In genomic region chr16:3999890-4000325, GRCh38 we compare ENCODE assay signal across 10 cellular contexts.
DNase-seq lines count a peak whose midpoint lies in the region; ATAC-seq and TF ChIP-seq lines count a peak whose summit lies in the region.
"Had no signal": no experiment of that assay in that cellular context is flagged by ENCODE, and none has a peak within 500 bp of the region (broad histone marks: within the 10 kb centered on the region; RNA-seq: fewer than 3 reads in every experiment).

No MANE protein-coding gene starts in this region.

- DNase-seq in HEK293T (ENCODE audit: extremely low spot score) (no peak), fibroblast of pulmonary artery (ENCODE audit: low read depth) (peak; percentile 67), sciatic nerve (ENCODE audit: low spot score) (no peak), ACHN (no peak), AG20443 (ENCODE audit: low spot score) (no peak), SKM-1 (lab: John Stamatoyannopoulos, UW; ENCODE audit: unreplicated experiment) (no peak)
- DNase-seq: DMS79, NCI-H1436 treated with DMSO at 0.1 percent for 48 hours had no signal

- no peak overlapping the region for H3K4me3 ChIP-seq in fibroblast of pulmonary artery (replicated peaks; ENCODE audit: low read depth, low read length)

- CTCF ChIA-PET in HEK293T (lab: Yijun Ruan, JAX) = no interaction called here

- H3K27ac Mint-ChIP-seq in T-helper 1 cell treated with Interleukin-12 subunit alpha and Interleukin-12 subunit beta and Interleukin-4 antibody, amounts not matched to agents 30 μg/mL and 1 μg/mL, for 36 hours = no peak overlapping the region
- H3K27ac Mint-ChIP-seq: dendritic cell treated with granulocyte-macrophage colony-stimulating factor and Interleukin-4, amounts not matched to agents 40 ng/mL and 50 ng/mL, for 4 days had no signal

- ATAC-seq in sciatic nerve = peak; percentile 43

- POLR2A ChIA-PET in HEK293T (lab: Yijun Ruan, JAX) = no interaction called here

- H3K9me3 Mint-ChIP-seq in T-helper 1 cell treated with Interleukin-12 subunit alpha and Interleukin-12 subunit beta and Interleukin-4 antibody, amounts not matched to agents 30 μg/mL and 1 μg/mL, for 36 hours = no peaks in the 10 kb centered on the region
- H3K9me3 Mint-ChIP-seq: dendritic cell treated with granulocyte-macrophage colony-stimulating factor and Interleukin-4, amounts not matched to agents 40 ng/mL and 50 ng/mL, for 4 days had no signal

- intact Hi-C loops in sciatic nerve (cut with DNase I) = no loop called here

- TF ChIP-seq CTCF in fibroblast of pulmonary artery (IDR thresholded peaks at IDR 0.05; ENCODE audit: low read length, missing control alignments) = no peak

- H3K4me3 Mint-ChIP-seq in T-helper 1 cell treated with Interleukin-12 subunit alpha and Interleukin-12 subunit beta and Interleukin-4 antibody, amounts not matched to agents 30 μg/mL and 1 μg/mL, for 36 hours = peak overlapping the region; percentile 2
- H3K4me3 Mint-ChIP-seq: dendritic cell treated with granulocyte-macrophage colony-stimulating factor and Interleukin-4, amounts not matched to agents 40 ng/mL and 50 ng/mL, for 4 days had no signal

- in situ Hi-C loops in ACHN (cut with HindIII; ENCODE audit: low pct_ligation_motif_present, low pct_unique_long_range_greater_than_20kb, low sequenced_read_pairs) = no loop called here

- H3K4me1 Mint-ChIP-seq in T-helper 1 cell treated with Interleukin-12 subunit alpha and Interleukin-12 subunit beta and Interleukin-4 antibody, amounts not matched to agents 30 μg/mL and 1 μg/mL, for 36 hours (ENCODE audit: low read depth) = peaks cover 17% of the 10 kb centered on the region

- H3K36me3 Mint-ChIP-seq in T-helper 1 cell treated with Interleukin-12 subunit alpha and Interleukin-12 subunit beta and Interleukin-4 antibody, amounts not matched to agents 30 μg/mL and 1 μg/mL, for 36 hours (ENCODE audit: low read depth) = no peaks in the 10 kb centered on the region

- H3K27me3 Mint-ChIP-seq in T-helper 1 cell treated with Interleukin-12 subunit alpha and Interleukin-12 subunit beta and Interleukin-4 antibody, amounts not matched to agents 30 μg/mL and 1 μg/mL, for 36 hours (ENCODE audit: low read depth) = no peaks in the 10 kb centered on the region
- H3K27me3 Mint-ChIP-seq: dendritic cell treated with granulocyte-macrophage colony-stimulating factor and Interleukin-4, amounts not matched to agents 40 ng/mL and 50 ng/mL, for 4 days had no signal

TF ChIP-seq in HEK293T, 16 proteins besides CTCF, POLR2A, EP300 and RAD21:
- TF ChIP-seq FOXK2 (IDR thresholded peaks at IDR 0.05) (no peak), SUZ12 (IDR thresholded peaks at IDR 0.05) (no peak)
- TF ChIP-seq, protein P1, sequence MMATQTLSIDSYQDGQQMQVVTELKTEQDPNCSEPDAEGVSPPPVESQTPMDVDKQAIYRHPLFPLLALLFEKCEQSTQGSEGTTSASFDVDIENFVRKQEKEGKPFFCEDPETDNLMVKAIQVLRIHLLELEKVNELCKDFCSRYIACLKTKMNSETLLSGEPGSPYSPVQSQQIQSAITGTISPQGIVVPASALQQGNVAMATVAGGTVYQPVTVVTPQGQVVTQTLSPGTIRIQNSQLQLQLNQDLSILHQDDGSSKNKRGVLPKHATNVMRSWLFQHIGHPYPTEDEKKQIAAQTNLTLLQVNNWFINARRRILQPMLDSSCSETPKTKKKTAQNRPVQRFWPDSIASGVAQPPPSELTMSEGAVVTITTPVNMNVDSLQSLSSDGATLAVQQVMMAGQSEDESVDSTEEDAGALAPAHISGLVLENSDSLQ (IDR thresholded peaks at IDR 0.05) = 0 out of 2 replicates have a peak, but pooled peaks have one; percentile 6
